Comparison of ENCODE assay signal across 12 cellular contexts in the genomic region with DNA sequence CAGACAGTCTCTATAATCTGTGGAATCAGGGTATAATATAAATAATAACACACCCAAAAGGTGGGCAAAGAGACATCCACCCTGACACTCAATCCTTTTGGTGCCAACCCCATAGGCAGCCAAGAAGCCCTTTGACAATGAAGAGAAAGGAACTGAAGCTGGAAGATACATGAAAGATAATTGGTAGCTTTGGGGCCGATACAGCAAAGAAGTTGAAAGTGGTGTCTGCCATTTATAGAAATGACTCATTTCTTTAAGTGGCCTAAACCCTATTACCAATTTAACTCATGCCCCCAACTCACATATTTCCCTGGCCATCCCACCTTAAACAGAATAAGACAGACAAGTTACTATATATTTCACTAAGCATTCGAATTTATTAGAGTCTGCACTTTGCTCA.
DNase-seq lines count a peak whose midpoint lies in the region; ATAC-seq and TF ChIP-seq lines count a peak whose summit lies in the region.
"Had no signal": no experiment of that assay in that cellular context is flagged by ENCODE, and none has a peak within 500 bp of the region (broad histone marks: within the 10 kb centered on the region; RNA-seq: fewer than 3 reads in every experiment).

No MANE protein-coding gene starts in this region.

- peaks cover 0 to 1% of the 10 kb centered on the region in 2 donors for H3K4me1 ChIP-seq in neuronal stem cell (ENCODE audit: control insufficient read depth in 2 of 2, insufficient read depth in 1 of 2, low read depth in 1 of 2, low read length in 2 of 2)

- no peak overlapping the region for H2BK5ac ChIP-seq in neuronal stem cell (ENCODE audit: low read length)

- no peak overlapping the region for H3K23ac ChIP-seq in neuronal stem cell (ENCODE audit: low read depth, low read length, poor library complexity)

- no peak overlapping the region for H2BK12ac ChIP-seq in neuronal stem cell (ENCODE audit: low read length)

- peak overlapping the region; percentile 74 for H2AFZ ChIP-seq in neuronal stem cell (ENCODE audit: low read length)
- H2AFZ ChIP-seq: GM23248 had no signal

- WGBS in neuronal stem cell (ENCODE audit: extremely low coverage in 2 of 2, insufficient read length in 2 of 2, insufficient replicate concordance in 1 of 2), 2 donors = no CpG with 5 or more reads among the region's 2 CpGs

- H2BK120ac ChIP-seq in neuronal stem cell (ENCODE audit: low read depth, low read length) = no peak overlapping the region

- TF ChIP-seq CTCF in GM12865 (IDR thresholded peaks at IDR 0.05; ENCODE audit: insufficient read depth, low read depth, low read length, missing control alignments) (no peak), VCaP (conservative IDR thresholded peaks at IDR 0.05) (no peak)

- no peak overlapping the region for H3K4me3 ChIP-seq in GM12865 (ENCODE audit: low read depth, low read length)
- H3K4me3 ChIP-seq in neuronal stem cell (ENCODE audit: low read length in 2 of 2) = no peak overlapping the region
- H3K4me3 ChIP-seq: BLaER1 treated with 17β-estradiol and CSF1 and Interleukin-3, amounts not matched to agents 10 nM and 100 nM; GM23248; K562 had no signal

- no peak overlapping the region for H3K9ac ChIP-seq in neuronal stem cell (ENCODE audit: low read depth, low read length, poor library complexity)
- H3K9ac ChIP-seq: BLaER1 treated with 17β-estradiol and CSF1 and Interleukin-3, amounts not matched to agents 10 nM and 100 nM; GM23248 had no signal

- H4K91ac ChIP-seq in neuronal stem cell (ENCODE audit: low read depth, low read length, poor library complexity) = no peak overlapping the region

- H3K27ac ChIP-seq in VCaP (peak overlapping the region; percentile 17; the same call in 1 of the 2 replicates), neuronal stem cell (replicated peaks; ENCODE audit: low read length) (no peak overlapping the region)
- H3K27ac ChIP-seq: BLaER1 treated with 17β-estradiol and CSF1 and Interleukin-3, amounts not matched to agents 10 nM and 100 nM; GM23248 had no signal

- H4K8ac ChIP-seq in neuronal stem cell (ENCODE audit: low read depth, low read length) = no peak overlapping the region

- H3K36me3 ChIP-seq in neuronal stem cell (replicated peaks in 1 of 2; ENCODE audit: control insufficient read depth in 2 of 2, insufficient read depth in 2 of 2, low read length in 2 of 2) = no peaks in the 10 kb centered on the region
- H3K36me3 ChIP-seq: BLaER1 treated with 17β-estradiol and CSF1 and Interleukin-3, amounts not matched to agents 10 nM and 100 nM had no signal

- H3K27me3 ChIP-seq in neuronal stem cell (ENCODE audit: control insufficient read depth in 3 of 3, insufficient read depth in 3 of 3, low read depth in 1 of 3, low read length in 3 of 3) = no peaks in the 10 kb centered on the region
- H3K27me3 ChIP-seq: BLaER1 treated with 17β-estradiol and CSF1 and Interleukin-3, amounts not matched to agents 10 nM and 100 nM had no signal

- no peaks in the 10 kb centered on the region for H3K79me1 ChIP-seq in neuronal stem cell (ENCODE audit: low read depth, low read length)

- DNase-seq in GM12865 (ENCODE audit: low read depth) (peak; percentile 27), neuronal stem cell (ENCODE audit: low spot score) (no peak), hepatic stellate cell (ENCODE audit: low spot score) (no peak), DMS53 (lab: John Stamatoyannopoulos, UW) (no peak), NCI-H146 treated with DMSO at 0.1 percent for 48 hours (lab: John Stamatoyannopoulos, UW; ENCODE audit: unreplicated experiment) (no peak)
- DNase-seq: ACHN; CD4-positive, CD25-positive, alpha-beta regulatory T cell; GM23248 had no signal

- no peaks in the 10 kb centered on the region for H3K9me3 ChIP-seq in neuronal stem cell (replicated peaks in 1 of 2; ENCODE audit: control insufficient read depth in 2 of 2, insufficient read depth in 1 of 2, low read depth in 1 of 2, low read length in 2 of 2)
- H3K9me3 ChIP-seq: BLaER1 treated with 17β-estradiol and CSF1 and Interleukin-3, amounts not matched to agents 10 nM and 100 nM had no signal

- no peak overlapping the region for H3K18ac ChIP-seq in neuronal stem cell (ENCODE audit: low read length)

- H2AK5ac ChIP-seq in neuronal stem cell (ENCODE audit: low read depth, low read length) = no peak overlapping the region

- H3K14ac ChIP-seq in neuronal stem cell (ENCODE audit: low read length) = no peak overlapping the region

- no peak overlapping the region for H2BK15ac ChIP-seq in neuronal stem cell (ENCODE audit: low read length)

- peak; percentile 84 for ATAC-seq in GM18868 (IDR thresholded peaks at IDR 0.05; ENCODE audit: unreplicated experiment)
- ATAC-seq: K562 had no signal

- no peak overlapping the region for H3K4ac ChIP-seq in neuronal stem cell (ENCODE audit: low read length)

- no peak overlapping the region for H3K4me2 ChIP-seq in neuronal stem cell (ENCODE audit: insufficient read depth, low read length, poor library complexity, severe bottlenecking)
- H3K4me2 ChIP-seq: BLaER1 treated with 17β-estradiol and CSF1 and Interleukin-3, amounts not matched to agents 10 nM and 100 nM had no signal
